Comparison of ENCODE assay signal across 2 cellular contexts in the genomic region with DNA sequence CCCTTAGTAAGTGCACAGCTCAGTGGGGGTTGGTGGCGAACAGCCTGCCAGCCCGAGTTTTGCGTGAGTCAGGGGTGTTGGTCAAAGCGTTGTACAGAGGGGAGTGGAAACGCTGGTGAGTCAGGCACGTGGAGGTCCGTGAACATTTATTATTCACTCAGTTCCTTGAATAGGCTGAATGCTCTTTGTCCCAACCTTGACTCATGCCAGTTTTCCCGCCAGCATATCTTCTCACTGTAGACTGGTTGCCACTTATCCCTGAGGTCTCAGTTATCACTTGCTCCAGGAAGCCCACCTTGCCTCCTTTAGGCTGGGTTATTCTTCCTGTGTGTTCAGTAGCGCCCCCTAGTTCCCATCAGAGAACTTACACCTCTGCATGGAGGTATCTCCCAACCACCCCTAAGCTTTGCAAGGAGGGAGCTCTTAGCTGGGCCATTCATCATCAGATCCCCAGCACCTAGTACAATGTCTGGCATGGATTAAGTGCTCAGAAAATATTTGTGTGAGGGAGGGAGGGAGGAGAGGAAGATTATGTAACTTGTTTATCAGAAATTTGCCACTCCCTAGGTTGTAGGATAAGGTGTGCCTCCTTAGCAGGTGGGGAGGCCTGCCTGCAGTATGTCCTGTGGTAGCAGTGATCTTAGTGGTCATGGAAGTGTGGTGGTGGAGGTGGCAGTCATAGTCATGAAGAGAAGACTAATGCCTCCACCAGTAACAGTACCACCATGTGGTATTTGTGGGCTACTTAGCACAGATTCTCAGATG.
TF ChIP-seq lines count a peak whose summit lies in the region.

No MANE protein-coding gene starts in this region.

TF ChIP-seq in Ishikawa, 13 proteins besides CTCF, POLR2A, EP300 and RAD21 (continued from another document):
- TF ChIP-seq, protein P1, sequence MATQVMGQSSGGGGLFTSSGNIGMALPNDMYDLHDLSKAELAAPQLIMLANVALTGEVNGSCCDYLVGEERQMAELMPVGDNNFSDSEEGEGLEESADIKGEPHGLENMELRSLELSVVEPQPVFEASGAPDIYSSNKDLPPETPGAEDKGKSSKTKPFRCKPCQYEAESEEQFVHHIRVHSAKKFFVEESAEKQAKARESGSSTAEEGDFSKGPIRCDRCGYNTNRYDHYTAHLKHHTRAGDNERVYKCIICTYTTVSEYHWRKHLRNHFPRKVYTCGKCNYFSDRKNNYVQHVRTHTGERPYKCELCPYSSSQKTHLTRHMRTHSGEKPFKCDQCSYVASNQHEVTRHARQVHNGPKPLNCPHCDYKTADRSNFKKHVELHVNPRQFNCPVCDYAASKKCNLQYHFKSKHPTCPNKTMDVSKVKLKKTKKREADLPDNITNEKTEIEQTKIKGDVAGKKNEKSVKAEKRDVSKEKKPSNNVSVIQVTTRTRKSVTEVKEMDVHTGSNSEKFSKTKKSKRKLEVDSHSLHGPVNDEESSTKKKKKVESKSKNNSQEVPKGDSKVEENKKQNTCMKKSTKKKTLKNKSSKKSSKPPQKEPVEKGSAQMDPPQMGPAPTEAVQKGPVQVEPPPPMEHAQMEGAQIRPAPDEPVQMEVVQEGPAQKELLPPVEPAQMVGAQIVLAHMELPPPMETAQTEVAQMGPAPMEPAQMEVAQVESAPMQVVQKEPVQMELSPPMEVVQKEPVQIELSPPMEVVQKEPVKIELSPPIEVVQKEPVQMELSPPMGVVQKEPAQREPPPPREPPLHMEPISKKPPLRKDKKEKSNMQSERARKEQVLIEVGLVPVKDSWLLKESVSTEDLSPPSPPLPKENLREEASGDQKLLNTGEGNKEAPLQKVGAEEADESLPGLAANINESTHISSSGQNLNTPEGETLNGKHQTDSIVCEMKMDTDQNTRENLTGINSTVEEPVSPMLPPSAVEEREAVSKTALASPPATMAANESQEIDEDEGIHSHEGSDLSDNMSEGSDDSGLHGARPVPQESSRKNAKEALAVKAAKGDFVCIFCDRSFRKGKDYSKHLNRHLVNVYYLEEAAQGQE (IDR thresholded peaks at IDR 0.05; ENCODE audit: low read depth) = no peak
- TF ChIP-seq ZBTB7A (IDR thresholded peaks at IDR 0.05; ENCODE audit: low read depth) (no peak), TCF12 (IDR thresholded peaks at IDR 0.05; ENCODE audit: low read depth) (no peak), CREB1 (IDR thresholded peaks at IDR 0.05; ENCODE audit: low read depth) (no peak)

TF ChIP-seq in K562, 482 proteins besides CTCF, POLR2A, EP300 and RAD21 (continued from another document):
- no peak for TF ChIP-seq XRCC4 (IDR thresholded peaks at IDR 0.05; ENCODE audit: extremely low read depth, insufficient read depth, insufficient read length)
- TF ChIP-seq, protein P2, sequence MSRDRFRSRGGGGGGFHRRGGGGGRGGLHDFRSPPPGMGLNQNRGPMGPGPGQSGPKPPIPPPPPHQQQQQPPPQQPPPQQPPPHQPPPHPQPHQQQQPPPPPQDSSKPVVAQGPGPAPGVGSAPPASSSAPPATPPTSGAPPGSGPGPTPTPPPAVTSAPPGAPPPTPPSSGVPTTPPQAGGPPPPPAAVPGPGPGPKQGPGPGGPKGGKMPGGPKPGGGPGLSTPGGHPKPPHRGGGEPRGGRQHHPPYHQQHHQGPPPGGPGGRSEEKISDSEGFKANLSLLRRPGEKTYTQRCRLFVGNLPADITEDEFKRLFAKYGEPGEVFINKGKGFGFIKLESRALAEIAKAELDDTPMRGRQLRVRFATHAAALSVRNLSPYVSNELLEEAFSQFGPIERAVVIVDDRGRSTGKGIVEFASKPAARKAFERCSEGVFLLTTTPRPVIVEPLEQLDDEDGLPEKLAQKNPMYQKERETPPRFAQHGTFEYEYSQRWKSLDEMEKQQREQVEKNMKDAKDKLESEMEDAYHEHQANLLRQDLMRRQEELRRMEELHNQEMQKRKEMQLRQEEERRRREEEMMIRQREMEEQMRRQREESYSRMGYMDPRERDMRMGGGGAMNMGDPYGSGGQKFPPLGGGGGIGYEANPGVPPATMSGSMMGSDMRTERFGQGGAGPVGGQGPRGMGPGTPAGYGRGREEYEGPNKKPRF (IDR thresholded peaks at IDR 0.05; ENCODE audit: low read depth, low read length) = no peak
- TF ChIP-seq KDM4B (IDR thresholded peaks at IDR 0.05; ENCODE audit: borderline replicate concordance in 2 of 2, low read depth in 1 of 2) = no peak
- TF ChIP-seq ZFP36 (IDR thresholded peaks at IDR 0.05; ENCODE audit: low read depth, low read length, partially characterized antibody) = peak; percentile 87
- TF ChIP-seq EZH2 (IDR thresholded peaks at IDR 0.05; ENCODE audit: borderline replicate concordance, low read depth, low read length) = no peak
- no peak for TF ChIP-seq ARHGAP35 (IDR thresholded peaks at IDR 0.05; ENCODE audit: partially characterized antibody)
- TF ChIP-seq, protein P3, sequence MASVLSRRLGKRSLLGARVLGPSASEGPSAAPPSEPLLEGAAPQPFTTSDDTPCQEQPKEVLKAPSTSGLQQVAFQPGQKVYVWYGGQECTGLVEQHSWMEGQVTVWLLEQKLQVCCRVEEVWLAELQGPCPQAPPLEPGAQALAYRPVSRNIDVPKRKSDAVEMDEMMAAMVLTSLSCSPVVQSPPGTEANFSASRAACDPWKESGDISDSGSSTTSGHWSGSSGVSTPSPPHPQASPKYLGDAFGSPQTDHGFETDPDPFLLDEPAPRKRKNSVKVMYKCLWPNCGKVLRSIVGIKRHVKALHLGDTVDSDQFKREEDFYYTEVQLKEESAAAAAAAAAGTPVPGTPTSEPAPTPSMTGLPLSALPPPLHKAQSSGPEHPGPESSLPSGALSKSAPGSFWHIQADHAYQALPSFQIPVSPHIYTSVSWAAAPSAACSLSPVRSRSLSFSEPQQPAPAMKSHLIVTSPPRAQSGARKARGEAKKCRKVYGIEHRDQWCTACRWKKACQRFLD (CRISPR knock-in tag; IDR thresholded peaks at IDR 0.05) = no peak
- no peak for TF ChIP-seq ZNF444 (CRISPR knock-in tag; IDR thresholded peaks at IDR 0.05)
TF ChIP-seq in K562: peak in this region for 2.
